ENCODE assay signal across 8 cellular contexts in the genomic region with DNA sequence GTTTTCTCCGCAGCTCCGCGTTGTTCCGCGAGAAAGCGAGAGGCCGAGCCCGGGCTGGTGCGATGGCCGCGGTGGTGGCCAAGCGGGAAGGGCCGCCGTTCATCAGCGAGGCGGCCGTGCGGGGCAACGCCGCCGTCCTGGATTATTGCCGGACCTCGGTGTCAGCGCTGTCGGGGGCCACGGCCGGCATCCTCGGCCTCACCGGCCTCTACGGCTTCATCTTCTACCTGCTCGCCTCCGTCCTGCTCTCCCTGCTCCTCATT. TPM values are rescaled to one million over a fixed set of nuclear protein-coding genes. Genes with fewer than 3 reads are reported as not detected.
DNase-seq lines count a peak whose midpoint lies in the region.

No MANE protein-coding gene starts in this region.

- H3K4me3 ChIP-seq in iPS-20b (ENCODE audit: low read length) = peak overlapping the region; percentile 96
- peak overlapping the region; percentile 94 for H3K4me3 ChIP-seq in thymus (ENCODE audit: low read length)

- no peaks in the 10 kb centered on the region for H3K27me3 Mint-ChIP-seq in activated T-cell treated with anti-CD3 and anti-CD28 coated beads, Interleukin-2, amount 50 U/mL, for 24 hours
- H3K27me3 Mint-ChIP-seq in activated CD4-positive, alpha-beta memory T cell treated with anti-CD3 and anti-CD28 coated beads for 36 hours = no peaks in the 10 kb centered on the region

- H3K36me3 ChIP-seq in iPS-20b (ENCODE audit: insufficient read depth, low read depth, low read length) (peaks cover 18% of the 10 kb centered on the region), thymus (ENCODE audit: control insufficient read depth, insufficient read depth) (peaks cover 11% of the 10 kb centered on the region)

- H3K4me1 ChIP-seq in iPS-20b (ENCODE audit: insufficient read depth, low read length) (0 out of 2 replicates have a peak, but pooled peaks cover 2% of the 10 kb centered on the region), thymus (ENCODE audit: control insufficient read depth, insufficient read depth, low read length) (peaks cover 13% of the 10 kb centered on the region)

- CTCF ChIA-PET in activated CD4-positive, alpha-beta memory T cell treated with anti-CD3 and anti-CD28 coated beads for 36 hours (lab: Charles Lee) = interaction anchor here (0.6 to 1.5 kb wide), 2 partner anchors 14 to 33 kb away, joined by 3 read pairs; a partner anchor contains a TSS

- peaks cover 35% of the 10 kb centered on the region for H3K4me1 Mint-ChIP-seq in activated T-cell treated with anti-CD3 and anti-CD28 coated beads, Interleukin-2, amount 50 U/mL, for 24 hours (ENCODE audit: low read depth)
- H3K4me1 Mint-ChIP-seq in activated CD4-positive, alpha-beta memory T cell treated with anti-CD3 and anti-CD28 coated beads for 36 hours (ENCODE audit: low read depth) = peaks cover 17% of the 10 kb centered on the region

- H3K27ac ChIP-seq in iPS-20b (ENCODE audit: low read length) (peak overlapping the region; percentile 50), thymus (ENCODE audit: low read depth) (peak overlapping the region; percentile 91)

- H3K36me3 Mint-ChIP-seq in activated T-cell treated with anti-CD3 and anti-CD28 coated beads, Interleukin-2, amount 50 U/mL, for 24 hours (ENCODE audit: low read depth) = peaks cover 42% of the 10 kb centered on the region
- peaks cover 5% of the 10 kb centered on the region for H3K36me3 Mint-ChIP-seq in activated CD4-positive, alpha-beta memory T cell treated with anti-CD3 and anti-CD28 coated beads for 36 hours

- no peaks in the 10 kb centered on the region for H3K9me3 Mint-ChIP-seq in activated T-cell treated with anti-CD3 and anti-CD28 coated beads, Interleukin-2, amount 50 U/mL, for 24 hours
- H3K9me3 Mint-ChIP-seq in activated CD4-positive, alpha-beta memory T cell treated with anti-CD3 and anti-CD28 coated beads for 36 hours = no peaks in the 10 kb centered on the region

- WGBS in thymus = under 1% methylated on average over 32 of the region's 32 CpGs

- POLR2A ChIA-PET in activated CD4-positive, alpha-beta memory T cell treated with anti-CD3 and anti-CD28 coated beads for 36 hours (lab: Charles Lee) = interaction anchor here (0.8 to 0.9 kb wide), 2 partner anchors 32 to 55 kb away, joined by 3 to 5 read pairs; a partner anchor contains a TSS

- H3K9ac ChIP-seq in iPS-20b (ENCODE audit: low read depth, low read length) = peak overlapping the region; percentile 95

- H3K4me3 Mint-ChIP-seq in activated T-cell treated with anti-CD3 and anti-CD28 coated beads, Interleukin-2, amount 50 U/mL, for 24 hours = peak overlapping the region; percentile 95
- H3K4me3 Mint-ChIP-seq in activated CD4-positive, alpha-beta memory T cell treated with anti-CD3 and anti-CD28 coated beads for 36 hours = peak overlapping the region; percentile 94

- H3K9me3 ChIP-seq in iPS-20b (ENCODE audit: insufficient read depth, low read depth, low read length) = no peaks in the 10 kb centered on the region
- H3K9me3 ChIP-seq in thymus (ENCODE audit: control insufficient read depth) = no peaks in the 10 kb centered on the region

- intact Hi-C loops in activated CD4-positive, alpha-beta memory T cell treated with anti-CD3 and anti-CD28 coated beads for 36 hours (cut with micrococcal nuclease) = loop anchor here (2.0 kb wide), 1 partner anchor 28 kb away; no protein-coding TSS in a partner anchor

- peak overlapping the region; percentile 96 for H3K27ac Mint-ChIP-seq in activated T-cell treated with anti-CD3 and anti-CD28 coated beads, Interleukin-2, amount 50 U/mL, for 24 hours
- H3K27ac Mint-ChIP-seq in activated CD4-positive, alpha-beta memory T cell treated with anti-CD3 and anti-CD28 coated beads for 36 hours = peak overlapping the region; percentile 72

- no peak for DNase-seq in activated T-cell treated with anti-CD3 and anti-CD28 coated beads, Interleukin-2, amount 50 U/mL, for 24 hours
- DNase-seq in activated T-cell treated with anti-CD3 and anti-CD28 coated beads for 4 hours = no peak
- no peak for DNase-seq in activated CD4-positive, alpha-beta memory T cell treated with anti-CD3 and anti-CD28 coated beads for 36 hours
- DNase-seq in SIG-M5 treated with dmso at 0.1 percent for 504 hours (lab: John Stamatoyannopoulos, UW; ENCODE audit: unreplicated experiment) = no peak
- no peak for DNase-seq in NCI-H1417 treated with DMSO at 0.1 percent for 48 hours (lab: John Stamatoyannopoulos, UW)
- no peak for DNase-seq in dedifferentiated amniotic fluid mesenchymal stem cell (ENCODE audit: extremely low spot score)

- no peaks in the 10 kb centered on the region for H3K27me3 ChIP-seq in iPS-20b (ENCODE audit: insufficient read depth, low read length)
- no peaks in the 10 kb centered on the region for H3K27me3 ChIP-seq in thymus (ENCODE audit: control insufficient read depth, insufficient read depth)

RNA-seq across cellular contexts. Expression of a gene that starts 0.4 kb away (rescaled TPM):
- total RNA-seq in activated CD4-positive, alpha-beta memory T cell treated with anti-CD3 and anti-CD28 coated beads for 36 hours = 10 to 100 TPM; 49.3 to 55.4 TPM
- polyA plus RNA-seq in thymus = 68.7 TPM

RNA-seq across cellular contexts. Expression of a gene that starts 0.6 kb away (rescaled TPM):
- 10 to 100 TPM; 23.7 to 24.5 TPM for total RNA-seq in activated CD4-positive, alpha-beta memory T cell treated with anti-CD3 and anti-CD28 coated beads for 36 hours
- 73.2 TPM for polyA plus RNA-seq in thymus

RNA-seq across cellular contexts. Expression of a gene that starts 26.9 kb away (rescaled TPM):
- total RNA-seq in activated CD4-positive, alpha-beta memory T cell treated with anti-CD3 and anti-CD28 coated beads for 36 hours = 10 to 100 TPM; 37.6 to 43.2 TPM
- polyA plus RNA-seq in thymus = 108 TPM

RNA-seq across cellular contexts. Expression of a gene that starts 32.5 kb away (rescaled TPM):
- total RNA-seq in activated CD4-positive, alpha-beta memory T cell treated with anti-CD3 and anti-CD28 coated beads for 36 hours = 10 to 100 TPM; 17.7 to 19.8 TPM
- polyA plus RNA-seq in thymus = 8.8 TPM

RNA-seq across cellular contexts. Expression of a gene that starts 33.0 kb away (rescaled TPM):
- total RNA-seq in activated CD4-positive, alpha-beta memory T cell treated with anti-CD3 and anti-CD28 coated beads for 36 hours = 10 to 100 TPM; 12.3 to 12.4 TPM
- polyA plus RNA-seq in thymus = 4.4 TPM
